Comparison of ENCODE assay signal across 13 cellular contexts in the genomic region with DNA sequence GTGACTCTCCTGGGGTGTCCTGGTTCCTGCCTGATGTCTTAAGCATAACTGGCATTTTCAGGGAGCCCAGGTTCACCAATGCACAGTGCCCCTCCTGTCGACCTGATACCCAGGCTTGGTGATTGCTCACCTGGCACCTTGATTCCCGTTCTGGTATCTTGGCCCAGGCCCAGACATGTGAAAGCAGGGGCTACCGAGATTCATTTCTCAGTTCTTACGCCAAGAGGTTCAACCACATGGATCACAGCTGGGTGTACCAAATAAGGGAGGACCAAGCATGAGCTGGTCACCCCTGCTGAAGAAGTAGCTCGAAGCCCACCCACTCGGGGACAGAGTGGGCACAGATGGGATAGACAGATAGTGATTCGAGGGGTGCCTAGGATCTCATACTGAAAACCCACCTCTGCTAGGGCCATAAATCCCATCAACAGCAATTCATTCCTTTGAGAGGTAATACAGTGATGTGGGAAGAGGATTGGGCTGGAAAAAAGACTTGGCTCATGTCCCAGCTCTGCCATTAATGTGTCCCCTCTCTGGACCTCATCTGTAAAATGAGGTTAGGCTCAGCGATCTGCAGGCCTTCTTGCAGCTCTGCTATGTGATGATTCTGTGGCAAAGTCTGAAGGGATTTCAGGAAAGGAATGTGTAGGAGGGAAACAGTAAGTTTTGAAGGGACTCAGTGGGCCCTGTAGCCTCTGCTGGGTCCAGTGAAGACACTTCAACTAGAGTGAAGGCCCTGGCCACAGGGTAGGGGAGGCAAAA. TPM values are rescaled to one million over a fixed set of nuclear protein-coding genes. Genes with fewer than 3 reads are reported as not detected.
A peak's percentile ranks its signal among the peaks of the same experiment; 100 is the strongest.
DNase-seq lines count a peak whose midpoint lies in the region; ATAC-seq, FAIRE-seq and TF ChIP-seq lines count a peak whose summit lies in the region.
"Had no signal": no experiment of that assay in that cellular context is flagged by ENCODE, and none has a peak within 500 bp of the region (broad histone marks: within the 10 kb centered on the region; RNA-seq: fewer than 3 reads in every experiment).

No MANE protein-coding gene starts in this region.

- peaks cover 17% of the 10 kb centered on the region for H3K27me3 Mint-ChIP-seq in GM23338 (ENCODE audit: insufficient read depth, low read depth, poor library complexity)
- H3K27me3 Mint-ChIP-seq: activated CD8-positive, alpha-beta T cell treated with anti-CD3 and anti-CD28 coated beads for 36 hours had no signal

- H3K36me3 ChIP-seq in GM23338 (ENCODE audit: insufficient read depth), result no peaks in the 10 kb centered on the region
- H3K36me3 ChIP-seq in kidney (ENCODE audit: control insufficient read depth in 1 of 2, insufficient read depth in 2 of 2, low read length in 2 of 2), result no peaks in the 10 kb centered on the region
- H3K36me3 ChIP-seq in MM.1S (replicated peaks; ENCODE audit: insufficient read depth, low read length), result no peaks in the 10 kb centered on the region
- H3K36me3 ChIP-seq: HAP-1 had no signal

- intact Hi-C loops in kidney (cut with DNase I), result no loop called here

- H3F3A ChIP-seq in GM23338 (replicated peaks; ENCODE audit: low read depth) (peaks cover 34% of the 10 kb centered on the region; the same call in 1 of the 2 replicates), MM.1S (ENCODE audit: insufficient read depth, low read length) (peaks cover 5% of the 10 kb centered on the region; the same call in 1 of the 2 replicates)

- H3K4me3 Mint-ChIP-seq in GM23338, result no peak overlapping the region
- H3K4me3 Mint-ChIP-seq: activated CD8-positive, alpha-beta T cell treated with anti-CD3 and anti-CD28 coated beads for 36 hours; naive thymus-derived CD8-positive, alpha-beta T cell had no signal

- H3K27me3 ChIP-seq in GM23338 (ENCODE audit: insufficient read depth), result no peaks in the 10 kb centered on the region
- H3K27me3 ChIP-seq in MM.1S (replicated peaks; ENCODE audit: insufficient read depth, low read length), result no peaks in the 10 kb centered on the region

- H3K9me3 Mint-ChIP-seq in GM23338, result no peaks in the 10 kb centered on the region
- H3K9me3 Mint-ChIP-seq: activated CD8-positive, alpha-beta T cell treated with anti-CD3 and anti-CD28 coated beads for 36 hours; naive thymus-derived CD8-positive, alpha-beta T cell had no signal

- no peak overlapping the region for H3K27ac Mint-ChIP-seq in GM23338
- H3K27ac Mint-ChIP-seq: activated CD8-positive, alpha-beta T cell treated with anti-CD3 and anti-CD28 coated beads for 36 hours had no signal

- H3K4me3 ChIP-seq in GM23338, result no peak overlapping the region
- no peak overlapping the region for H3K4me3 ChIP-seq in kidney (ENCODE audit: low read length in 2 of 2)
- peak overlapping the region in 1 of 7 experiments; percentile 21 for H3K4me3 ChIP-seq in skin epidermis
- H3K4me3 ChIP-seq in MM.1S (ENCODE audit: low read length), result no peak overlapping the region
- H3K4me3 ChIP-seq: HAP-1 had no signal

- H3K4me2 ChIP-seq in GM23338 (0 out of 2 replicates have a peak overlapping the region, but pooled peaks have one; percentile 60), MM.1S (ENCODE audit: low read depth, low read length) (no peak overlapping the region)

- H4K20me1 ChIP-seq in GM23338 (replicated peaks; ENCODE audit: insufficient read depth) (0 out of 2 replicates have a peak, but pooled peaks cover 3% of the 10 kb centered on the region), MM.1S (ENCODE audit: insufficient read depth, low read length) (no peaks in the 10 kb centered on the region)

- H3K27ac ChIP-seq in GM23338 (ENCODE audit: low read depth) (peak overlapping the region; percentile 55; the same call in 1 of the 2 replicates), VCaP (0 out of 2 replicates have a peak overlapping the region, but pooled peaks have one; percentile 90), kidney (ENCODE audit: low read depth in 2 of 2, low read length in 2 of 2) (peak overlapping the region; percentile 82 to 84), skin epidermis (peak overlapping the region in 19 of 21 experiments; percentile 12 to 86 (median 80)), MM.1S (ENCODE audit: low read length) (no peak overlapping the region)

- H3K9me2 ChIP-seq in GM23338 (ENCODE audit: insufficient read depth) (no peaks in the 10 kb centered on the region), MM.1S (replicated peaks; ENCODE audit: insufficient read depth, low read length) (no peaks in the 10 kb centered on the region)

- ATAC-seq in GM23338, result no peak
- ATAC-seq: activated CD8-positive, alpha-beta T cell treated with anti-CD3 and anti-CD28 coated beads for 36 hours; naive thymus-derived CD8-positive, alpha-beta T cell; SK-N-SH treated with all-trans-retinoic acid at 6 μM for 48 hours had no signal

- FAIRE-seq in kidney (lab: Jason Lieb, UNC) (no peak), HTR-8/SVneo (lab: Jason Lieb, UNC) (no peak)

- TF ChIP-seq CTCF in GM23338 (conservative IDR thresholded peaks at IDR 0.05; ENCODE audit: low read depth in 2 of 2) (no peak), VCaP (conservative IDR thresholded peaks at IDR 0.05) (no peak), kidney (IDR thresholded peaks at IDR 0.05; ENCODE audit: borderline replicate concordance, extremely low read depth, insufficient read depth) (no peak), MM.1S (IDR thresholded peaks at IDR 0.05; ENCODE audit: low read length) (no peak)

- peak overlapping the region in 1 of 2 donors; percentile 53 for H3K9ac ChIP-seq in kidney (ENCODE audit: low read length in 2 of 2)
- no peak overlapping the region for H3K9ac ChIP-seq in MM.1S (ENCODE audit: low read length)

- H3K9me3 ChIP-seq in kidney (ENCODE audit: control insufficient read depth in 1 of 2, low read length in 2 of 2), result no peaks in the 10 kb centered on the region
- H3K9me3 ChIP-seq in MM.1S (replicated peaks; ENCODE audit: insufficient read depth, low read length), result no peaks in the 10 kb centered on the region
- H3K9me3 ChIP-seq: HAP-1 had no signal

- H3K4me1 Mint-ChIP-seq in GM23338, result peaks cover 44% of the 10 kb centered on the region

- peaks cover 13% of the 10 kb centered on the region for H3K36me3 Mint-ChIP-seq in GM23338 (ENCODE audit: low read depth)
- H3K36me3 Mint-ChIP-seq: naive thymus-derived CD8-positive, alpha-beta T cell had no signal

- H2AFZ ChIP-seq in GM23338, result no peak overlapping the region
- H2AFZ ChIP-seq in MM.1S (ENCODE audit: low read length), result no peak overlapping the region

- H3K4me1 ChIP-seq in GM23338 (ENCODE audit: insufficient read depth) (peaks cover 53% of the 10 kb centered on the region), kidney (ENCODE audit: control insufficient read depth in 1 of 2, insufficient read depth in 1 of 2, low read depth in 1 of 2, low read length in 2 of 2) (peaks cover 48 to 50% of the 10 kb centered on the region in 2 donors), MM.1S (ENCODE audit: low read length) (no peaks in the 10 kb centered on the region)
- H3K4me1 ChIP-seq: HAP-1 had no signal

- H3K79me2 ChIP-seq in GM23338 (replicated peaks; ENCODE audit: insufficient read depth) (peaks cover 49% of the 10 kb centered on the region), MM.1S (ENCODE audit: low read length) (peaks cover 5% of the 10 kb centered on the region; the same call in 1 of the 2 replicates)

- no peak for DNase-seq in GM23338 (ENCODE audit: low spot score)
- no peak for DNase-seq in kidney
- DNase-seq in GM03348 (ENCODE audit: low spot score), result no peak
- DNase-seq in MM.1S, result no peak
- DNase-seq in HTR-8/SVneo (ENCODE audit: insufficient read length, low spot score), result no peak
- no peak for DNase-seq in stimulated activated CD4-positive, alpha-beta T cell treated with anti-CD3 and anti-CD28 coated beads, Interleukin-4, amount 100 ng/mL, for 24 hours
- DNase-seq: amniotic stem cell; naive thymus-derived CD8-positive, alpha-beta T cell had no signal

TF ChIP-seq in GM23338, 12 proteins besides CTCF, POLR2A, EP300 and RAD21:
- no peak for TF ChIP-seq CREB1 (CRISPR knock-in tag; IDR thresholded peaks at IDR 0.05; ENCODE audit: low read depth)
- TF ChIP-seq EZH2 (IDR thresholded peaks at IDR 0.05; ENCODE audit: low read depth, unreplicated experiment), result no peak
- no peak for TF ChIP-seq NANOG (IDR thresholded peaks at IDR 0.05; ENCODE audit: borderline replicate concordance)
- TF ChIP-seq EZH2phosphoT487 (IDR thresholded peaks at IDR 0.05; ENCODE audit: unreplicated experiment), result no peak

RNA-seq across cellular contexts. Expression of a gene that starts 2.7 kb away (rescaled TPM):
- 46.5 and 47.0 TPM in 2 replicates for total RNA-seq in GM23338 (2014; rRNA removed; shearing (Covaris generic))
- 15.3 and 17.3 TPM in 2 replicates for polyA plus RNA-seq in GM23338 (2016; fragmentation: Nextera tagmentation; extraction: Ambion mirVana)
- total RNA-seq in kidney, result 78.6 TPM
- 178 TPM for polyA plus RNA-seq in kidney (ENCODE audit: insufficient read depth, low read depth, low replicate concordance)

RNA-seq across cellular contexts. Expression of a gene that starts 35.0 kb away (rescaled TPM):
- total RNA-seq in GM23338 (2014; rRNA removed; shearing (Covaris generic)), result 640 and 749 TPM in 2 replicates
- polyA plus RNA-seq in GM23338 (2016; fragmentation: Nextera tagmentation; extraction: Ambion mirVana) (590 and 728 TPM in 2 replicates), kidney (ENCODE audit: insufficient read depth, low read depth, low replicate concordance) (307 TPM)
- total RNA-seq in kidney, result 199 TPM
